8 cellular contexts compared by ENCODE assay signal in genomic region chr9:2857564-2858198, GRCh38. TPM values are rescaled to one million over a fixed set of nuclear protein-coding genes. Genes with fewer than 3 reads are reported as not detected.
DNase-seq lines count a peak whose midpoint lies in the region; ATAC-seq and TF ChIP-seq lines count a peak whose summit lies in the region.

No MANE protein-coding gene starts in this region.

- peak; percentile 95 for ATAC-seq in HG02642 (IDR thresholded peaks at IDR 0.05; ENCODE audit: poor library complexity, unreplicated experiment)
- peak; percentile 86 for ATAC-seq in sciatic nerve

- WGBS in adrenal gland, 4 donors, result 12 to 17% (median 15%) methylated on average over 8 of the region's 8 CpGs

- intact Hi-C loops in adrenal gland (cut with DNase I) (no loop called here), sciatic nerve (cut with DNase I) (no loop called here)

- H3K36me3 ChIP-seq in adrenal gland (replicated peaks in 1 of 2), result no peaks in the 10 kb centered on the region
- no peaks in the 10 kb centered on the region for H3K36me3 ChIP-seq in right atrium auricular region

- H3K4me3 ChIP-seq in adrenal gland, result no peak overlapping the region
- H3K4me3 ChIP-seq in right atrium auricular region, result no peak overlapping the region

- DNase-seq in NK-92 treated with Interleukin-12 subunit alpha and Interleukin-12 subunit beta, amount 100 ng/mL, for 24 hours (lab: John Stamatoyannopoulos, UW), result peak; percentile 13
- no peak for DNase-seq in NK-92 (lab: John Stamatoyannopoulos, UW; ENCODE audit: unreplicated experiment)
- peak; percentile 69 for DNase-seq in NCI-H1092 (lab: John Stamatoyannopoulos, UW)
- DNase-seq in SKM-1 treated with dmso at 0.1 percent for 144 hours (lab: John Stamatoyannopoulos, UW; ENCODE audit: unreplicated experiment), result peak; percentile 84
- peak; percentile 64 to 90 (median 78) for DNase-seq in adrenal gland
- DNase-seq in right atrium auricular region (ENCODE audit: low spot score), result peak; percentile 70
- DNase-seq in sciatic nerve (ENCODE audit: low spot score), result peak; percentile 76

- H3K4me1 ChIP-seq in adrenal gland (replicated peaks in 1 of 2) (no peaks in the 10 kb centered on the region), right atrium auricular region (no peaks in the 10 kb centered on the region)

- H3K27ac ChIP-seq in adrenal gland (no peak overlapping the region), right atrium auricular region (no peak overlapping the region)

- TF ChIP-seq POLR2A in adrenal gland (IDR thresholded peaks at IDR 0.05), result no peak

- H3K27me3 ChIP-seq in adrenal gland (no peaks in the 10 kb centered on the region), right atrium auricular region (no peaks in the 10 kb centered on the region)

- peak; percentile 65 to 87 (median 78) for TF ChIP-seq CTCF in adrenal gland (IDR thresholded peaks at IDR 0.05)
- peak; percentile 66 to 84 for TF ChIP-seq CTCF in right atrium auricular region (IDR thresholded peaks at IDR 0.05)

- H3K9me3 ChIP-seq in adrenal gland (replicated peaks in 1 of 3) (no peaks in the 10 kb centered on the region), right atrium auricular region (no peaks in the 10 kb centered on the region)

RNA-seq across cellular contexts. Expression of gene PUM3, which starts 13.8 kb away (rescaled TPM):
- total RNA-seq in adrenal gland (10 to 100 TPM; 14.6 to 38.9 (median 24.7) TPM), right atrium auricular region (10 to 100 TPM; 13.5 to 14.3 TPM), sciatic nerve (46.7 TPM)
- polyA plus RNA-seq in adrenal gland, result 10 to 100 TPM; 33.1 to 53.6 (median 42.9) TPM
